Comparison of ENCODE assay signal across 9 cellular contexts in genomic region chr4:40843696-40844095, GRCh38.
DNase-seq lines count a peak whose midpoint lies in the region; ATAC-seq and TF ChIP-seq lines count a peak whose summit lies in the region.
"Had no signal": no experiment of that assay in that cellular context is flagged by ENCODE, and none has a peak within 500 bp of the region (broad histone marks: within the 10 kb centered on the region; RNA-seq: fewer than 3 reads in every experiment).

No MANE protein-coding gene starts in this region.

- H3K4me3 ChIP-seq in mesendoderm (ENCODE audit: low read length): no peak overlapping the region
- H3K4me3 ChIP-seq: gastroesophageal sphincter had no signal

- H4K8ac ChIP-seq in mesendoderm (ENCODE audit: low read depth, low read length): no peak overlapping the region

- H3K4ac ChIP-seq in mesendoderm (ENCODE audit: low read depth, low read length): no peak overlapping the region

- no peaks in the 10 kb centered on the region; the same call in 1 of the 2 replicates for H3K36me3 Mint-ChIP-seq in WTC11

- no peak overlapping the region for H3K18ac ChIP-seq in mesendoderm (ENCODE audit: low read length)

- peaks cover 13% of the 10 kb centered on the region for H3K79me2 ChIP-seq in mesendoderm (ENCODE audit: control insufficient read depth, insufficient read depth, low read length)

- no peak overlapping the region for H2BK5ac ChIP-seq in mesendoderm (ENCODE audit: low read length)

- no peaks in the 10 kb centered on the region for H3K27me3 Mint-ChIP-seq in WTC11 (ENCODE audit: low read depth)

- no peak overlapping the region for H2AK5ac ChIP-seq in mesendoderm (ENCODE audit: low read length)

- no peak overlapping the region for H3K56ac ChIP-seq in mesendoderm (ENCODE audit: low read length)

- no peak overlapping the region for H4K5ac ChIP-seq in mesendoderm (ENCODE audit: low read length)

- ATAC-seq in HG02642 (IDR thresholded peaks at IDR 0.05; ENCODE audit: poor library complexity, unreplicated experiment): peak; percentile 38
- peak; percentile 54 for ATAC-seq in WTC11
- ATAC-seq in GM18861 (IDR thresholded peaks at IDR 0.05; ENCODE audit: unreplicated experiment): no peak
- ATAC-seq: gastroesophageal sphincter had no signal

- H2BK120ac ChIP-seq in mesendoderm (ENCODE audit: low read depth, low read length): no peak overlapping the region

- 0 out of 2 replicates have a peak, but pooled peaks cover 3% of the 10 kb centered on the region for H3K9me3 Mint-ChIP-seq in WTC11

- H3K27ac Mint-ChIP-seq in WTC11: peak overlapping the region; percentile 57; the same call in 1 of the 2 replicates

- CTCF ChIA-PET in GM10248 (lab: Yijun Ruan, JAX) (interaction anchor here (0.7 to 7.4 kb wide), 25 partner anchors 8 to 587 kb away, joined by 3 to 128 read pairs (median 4); partner anchors contain the start of gene NSUN7), WTC11 (lab: Charles Lee) (interaction anchor here (0.6 to 2.1 kb wide), 9 partner anchors 12 to 458 kb away, joined by 3 to 6 read pairs (median 4); no protein-coding TSS in a partner anchor)

- no peaks in the 10 kb centered on the region for H3K36me3 ChIP-seq in mesendoderm (ENCODE audit: control insufficient read depth, insufficient read depth, low read length)
- H3K36me3 ChIP-seq: gastroesophageal sphincter had no signal

- H3K4me1 ChIP-seq in mesendoderm (ENCODE audit: control insufficient read depth, low read depth, low read length): peaks cover 2% of the 10 kb centered on the region

- no peak overlapping the region for H3K9ac ChIP-seq in mesendoderm (ENCODE audit: low read length)

- no CpG with 5 or more reads among the region's 1 CpG for WGBS in mesendoderm (ENCODE audit: extremely low coverage, insufficient coverage, low lambda C conversion rate)

- no peak overlapping the region for H3K4me2 ChIP-seq in mesendoderm (ENCODE audit: low read length)

- no peak overlapping the region for H3K27ac ChIP-seq in mesendoderm (ENCODE audit: low read depth, low read length)
- H3K27ac ChIP-seq: gastroesophageal sphincter had no signal

- peaks cover 40% of the 10 kb centered on the region for H3K4me1 Mint-ChIP-seq in WTC11

- no peak overlapping the region for H3K4me3 Mint-ChIP-seq in WTC11

- POLR2A ChIA-PET in GM10248 (lab: Yijun Ruan, JAX) (no interaction called here), WTC11 (lab: Charles Lee) (no interaction called here)

- TF ChIP-seq CTCF in GM10248 (IDR thresholded peaks at IDR 0.05; ENCODE audit: control extremely low read depth, extremely low read depth, low read depth, missing control alignments) (peak; percentile 55), WTC11 (IDR thresholded peaks at IDR 0.05) (peak; percentile 33; the same call in 1 of the 2 replicates)

- H2BK15ac ChIP-seq in mesendoderm (replicated peaks; ENCODE audit: low read depth): no peak overlapping the region

- no peaks in the 10 kb centered on the region for H3K27me3 ChIP-seq in mesendoderm (ENCODE audit: insufficient read depth, low read length, poor library complexity)
- H3K27me3 ChIP-seq: gastroesophageal sphincter had no signal

- no peak overlapping the region for H3K23ac ChIP-seq in mesendoderm (ENCODE audit: low read length)

- H3K79me1 ChIP-seq in mesendoderm (ENCODE audit: low read length): peaks cover 6% of the 10 kb centered on the region

- DNase-seq in GM10248 (ENCODE audit: extremely low spot score) (peak; percentile 57), WTC11 (ENCODE audit: low spot score) (peak; percentile 25), mesendoderm (peak; percentile 62), SW480 (ENCODE audit: low spot score) (no peak), cortex of kidney (lab: John Stamatoyannopoulos, UW) (no peak)
- no peak for DNase-seq in central memory CD4-positive, alpha-beta T cell

TF ChIP-seq in WTC11, 78 proteins besides CTCF, POLR2A, EP300 and RAD21:
- TF ChIP-seq SOX15 (CRISPR knock-in tag; IDR thresholded peaks at IDR 0.05): no peak
- TF ChIP-seq, protein P1, sequence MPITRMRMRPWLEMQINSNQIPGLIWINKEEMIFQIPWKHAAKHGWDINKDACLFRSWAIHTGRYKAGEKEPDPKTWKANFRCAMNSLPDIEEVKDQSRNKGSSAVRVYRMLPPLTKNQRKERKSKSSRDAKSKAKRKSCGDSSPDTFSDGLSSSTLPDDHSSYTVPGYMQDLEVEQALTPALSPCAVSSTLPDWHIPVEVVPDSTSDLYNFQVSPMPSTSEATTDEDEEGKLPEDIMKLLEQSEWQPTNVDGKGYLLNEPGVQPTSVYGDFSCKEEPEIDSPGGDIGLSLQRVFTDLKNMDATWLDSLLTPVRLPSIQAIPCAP (CRISPR knock-in tag; IDR thresholded peaks at IDR 0.05): no peak
- TF ChIP-seq RELA (CRISPR knock-in tag; IDR thresholded peaks at IDR 0.05; ENCODE audit: borderline replicate concordance): no peak
- no peak for TF ChIP-seq ESRRA (CRISPR knock-in tag; IDR thresholded peaks at IDR 0.05; ENCODE audit: borderline replicate concordance)
- no peak for TF ChIP-seq ELF4 (CRISPR knock-in tag; IDR thresholded peaks at IDR 0.05; ENCODE audit: low read depth)
- no peak for TF ChIP-seq SMAD4 (CRISPR knock-in tag; IDR thresholded peaks at IDR 0.05)
- TF ChIP-seq NFYB (CRISPR knock-in tag; conservative IDR thresholded peaks at IDR 0.05; ENCODE audit: low read depth): no peak
- TF ChIP-seq MYBL2 (CRISPR knock-in tag; IDR thresholded peaks at IDR 0.05): no peak
- TF ChIP-seq ZNF263 (CRISPR knock-in tag; IDR thresholded peaks at IDR 0.05; ENCODE audit: low read depth): no peak
- TF ChIP-seq ZMAT4 (CRISPR knock-in tag; IDR thresholded peaks at IDR 0.05): no peak
- TF ChIP-seq, protein P2, sequence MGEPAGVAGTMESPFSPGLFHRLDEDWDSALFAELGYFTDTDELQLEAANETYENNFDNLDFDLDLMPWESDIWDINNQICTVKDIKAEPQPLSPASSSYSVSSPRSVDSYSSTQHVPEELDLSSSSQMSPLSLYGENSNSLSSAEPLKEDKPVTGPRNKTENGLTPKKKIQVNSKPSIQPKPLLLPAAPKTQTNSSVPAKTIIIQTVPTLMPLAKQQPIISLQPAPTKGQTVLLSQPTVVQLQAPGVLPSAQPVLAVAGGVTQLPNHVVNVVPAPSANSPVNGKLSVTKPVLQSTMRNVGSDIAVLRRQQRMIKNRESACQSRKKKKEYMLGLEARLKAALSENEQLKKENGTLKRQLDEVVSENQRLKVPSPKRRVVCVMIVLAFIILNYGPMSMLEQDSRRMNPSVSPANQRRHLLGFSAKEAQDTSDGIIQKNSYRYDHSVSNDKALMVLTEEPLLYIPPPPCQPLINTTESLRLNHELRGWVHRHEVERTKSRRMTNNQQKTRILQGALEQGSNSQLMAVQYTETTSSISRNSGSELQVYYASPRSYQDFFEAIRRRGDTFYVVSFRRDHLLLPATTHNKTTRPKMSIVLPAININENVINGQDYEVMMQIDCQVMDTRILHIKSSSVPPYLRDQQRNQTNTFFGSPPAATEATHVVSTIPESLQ (CRISPR knock-in tag; IDR thresholded peaks at IDR 0.05): no peak
- no peak for TF ChIP-seq NFE2L1 (CRISPR knock-in tag; IDR thresholded peaks at IDR 0.05)
- TF ChIP-seq, protein P3, sequence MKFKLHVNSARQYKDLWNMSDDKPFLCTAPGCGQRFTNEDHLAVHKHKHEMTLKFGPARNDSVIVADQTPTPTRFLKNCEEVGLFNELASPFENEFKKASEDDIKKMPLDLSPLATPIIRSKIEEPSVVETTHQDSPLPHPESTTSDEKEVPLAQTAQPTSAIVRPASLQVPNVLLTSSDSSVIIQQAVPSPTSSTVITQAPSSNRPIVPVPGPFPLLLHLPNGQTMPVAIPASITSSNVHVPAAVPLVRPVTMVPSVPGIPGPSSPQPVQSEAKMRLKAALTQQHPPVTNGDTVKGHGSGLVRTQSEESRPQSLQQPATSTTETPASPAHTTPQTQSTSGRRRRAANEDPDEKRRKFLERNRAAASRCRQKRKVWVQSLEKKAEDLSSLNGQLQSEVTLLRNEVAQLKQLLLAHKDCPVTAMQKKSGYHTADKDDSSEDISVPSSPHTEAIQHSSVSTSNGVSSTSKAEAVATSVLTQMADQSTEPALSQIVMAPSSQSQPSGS (CRISPR knock-in tag; IDR thresholded peaks at IDR 0.05; ENCODE audit: borderline replicate concordance, low read depth): no peak
- TF ChIP-seq PRDM15 (CRISPR knock-in tag; IDR thresholded peaks at IDR 0.05): no peak
- TF ChIP-seq RORB (CRISPR knock-in tag; IDR thresholded peaks at IDR 0.05): no peak
- no peak for TF ChIP-seq GABPB1 (CRISPR knock-in tag; IDR thresholded peaks at IDR 0.05)
- no peak for TF ChIP-seq NR2C2 (CRISPR knock-in tag; IDR thresholded peaks at IDR 0.05)
- no peak for TF ChIP-seq IRF2 (CRISPR knock-in tag; IDR thresholded peaks at IDR 0.05; ENCODE audit: borderline replicate concordance, low read depth)

Comparison
In these comparisons a context has a peak if more than half of its experiments do, and no peak if none do; other contexts are left out.
1. DNase-seq: peak in GM10248 (single experiment), WTC11 (single experiment) and mesendoderm (single experiment); none in SW480 (single experiment), cortex of kidney (single experiment) and central memory CD4-positive, alpha-beta T cell (single experiment).